Comparison of ENCODE assay signal across 28 cellular contexts in genomic region chr6:44951253-44951656, GRCh38.
DNase-seq lines count a peak whose midpoint lies in the region; ATAC-seq, FAIRE-seq and TF ChIP-seq lines count a peak whose summit lies in the region.
"Had no signal": no experiment of that assay in that cellular context is flagged by ENCODE, and none has a peak within 500 bp of the region (broad histone marks: within the 10 kb centered on the region; RNA-seq: fewer than 3 reads in every experiment).

No MANE protein-coding gene starts in this region.

- H3K18ac ChIP-seq in H9 (ENCODE audit: insufficient read length, low read depth, low read length) = no peak overlapping the region

- no peak overlapping the region for H2AK5ac ChIP-seq in H9 (ENCODE audit: insufficient read length, low read length)

- H2AFZ ChIP-seq in H9 (ENCODE audit: low read length) = no peak overlapping the region

- H3K27ac Mint-ChIP-seq in activated naive CD4-positive, alpha-beta T cell treated with anti-CD3 and anti-CD28 coated beads, Interleukin-2, amount 50 U/mL, for 24 hours = peak overlapping the region; percentile 51
- no peak overlapping the region for H3K27ac Mint-ChIP-seq in activated naive CD4-positive, alpha-beta T cell treated with anti-CD3 and anti-CD28 coated beads, Interleukin-2, amount 10 ng/mL, durations not matched to agents 7 days and 5 days
- H3K27ac Mint-ChIP-seq in H9 (peak overlapping the region in 2 of 3 experiments; percentile 24 to 40; a peak in 1 of 7 replicates), T-helper 17 cell (no peak overlapping the region)
- peak overlapping the region in 7 of 10 donors; percentile 2 to 67 (median 16) for H3K27ac Mint-ChIP-seq in naive thymus-derived CD8-positive, alpha-beta T cell
- H3K27ac Mint-ChIP-seq: IgD-negative memory B cell had no signal

- H4K20me1 ChIP-seq in H9 (ENCODE audit: control insufficient read depth, insufficient read depth, insufficient read length) = no peaks in the 10 kb centered on the region
- H4K20me1 ChIP-seq: BLaER1 treated with 17β-estradiol and CSF1 and Interleukin-3, amounts not matched to agents 10 nM and 100 nM had no signal

- no peaks in the 10 kb centered on the region for H3K23me2 ChIP-seq in H9 (ENCODE audit: insufficient read length, low read depth, low read length, poor library complexity, severe bottlenecking)

- POLR2A ChIA-PET in naive thymus-derived CD8-positive, alpha-beta T cell (lab: Charles Lee) = no interaction called here

- CTCF ChIA-PET in activated naive CD4-positive, alpha-beta T cell treated with anti-CD3 and anti-CD28 coated beads, Interleukin-2, amount 10 ng/mL, durations not matched to agents 7 days and 5 days (lab: Charles Lee) = no interaction called here

- FAIRE-seq in GM12892 (lab: Jason Lieb, UNC) = no peak
- FAIRE-seq: GM12878 had no signal

- H3K79me2 ChIP-seq in H9 (ENCODE audit: insufficient read depth, low read length) = no peaks in the 10 kb centered on the region

- H3K9me3 ChIP-seq in H9 (ENCODE audit: control insufficient read depth, low read depth, low read length) (no peaks in the 10 kb centered on the region), T-helper 17 cell (ENCODE audit: control insufficient read depth, low read length, poor library complexity, severe bottlenecking) (no peaks in the 10 kb centered on the region), testis (no peaks in the 10 kb centered on the region)
- H3K9me3 ChIP-seq: Caco-2, SJSA1 had no signal

- no peak overlapping the region for H4K91ac ChIP-seq in H9 (ENCODE audit: insufficient read length, low read depth, low read length)

- H3K4me1 ChIP-seq in H9 (ENCODE audit: insufficient read depth, low read length) (no peaks in the 10 kb centered on the region; the same call in 1 of the 2 replicates), testis (no peaks in the 10 kb centered on the region)
- H3K4me1 ChIP-seq: BLaER1 treated with 17β-estradiol and CSF1 and Interleukin-3, amounts not matched to agents 10 nM and 100 nM; Caco-2; SJSA1 had no signal

- H3K4me1 Mint-ChIP-seq in activated naive CD4-positive, alpha-beta T cell treated with anti-CD3 and anti-CD28 coated beads, Interleukin-2, amount 50 U/mL, for 24 hours = peaks cover 16% of the 10 kb centered on the region
- peaks cover 11% of the 10 kb centered on the region for H3K4me1 Mint-ChIP-seq in activated naive CD4-positive, alpha-beta T cell treated with anti-CD3 and anti-CD28 coated beads, Interleukin-2, amount 10 ng/mL, durations not matched to agents 7 days and 5 days
- H3K4me1 Mint-ChIP-seq in H9 (0 out of 4 replicates have a peak, but pooled peaks cover 2 to 4% of the 10 kb centered on the region in 2 experiments), T-helper 17 cell (peaks cover 8% of the 10 kb centered on the region)
- peaks cover 4 to 14% (median 11%) of the 10 kb centered on the region in 4 donors for H3K4me1 Mint-ChIP-seq in naive thymus-derived CD8-positive, alpha-beta T cell
- H3K4me1 Mint-ChIP-seq: IgD-negative memory B cell had no signal

- TF ChIP-seq CTCF in H9 (conservative IDR thresholded peaks at IDR 0.05) (no peak), testis (IDR thresholded peaks at IDR 0.05) (no peak)

- TF ChIP-seq POLR2A in testis (IDR thresholded peaks at IDR 0.05) (no peak), GM12892 (IDR thresholded peaks at IDR 0.05; ENCODE audit: low read depth, low read length) (no peak)

- H3K36me3 ChIP-seq in testis (ENCODE audit: low read depth, missing control alignments) = no peaks in the 10 kb centered on the region
- H3K36me3 ChIP-seq: SJSA1 had no signal

- H2BK12ac ChIP-seq in H9 (ENCODE audit: insufficient read length, low read depth, low read length) = no peak overlapping the region

- no peak overlapping the region for H3K14ac ChIP-seq in H9 (ENCODE audit: insufficient read depth, low read length)

- H3K27ac ChIP-seq in H9 (ENCODE audit: insufficient read length, low read depth, low read length) = no peak overlapping the region
- H3K27ac ChIP-seq in testis = no peak overlapping the region
- H3K27ac ChIP-seq: BLaER1 treated with 17β-estradiol and CSF1 and Interleukin-3, amounts not matched to agents 10 nM and 100 nM; SJSA1 had no signal

- intact Hi-C loops in testis (cut with DNase I; ENCODE audit: low total_unique reads) = no loop called here

- H3K9me3 Mint-ChIP-seq in activated naive CD4-positive, alpha-beta T cell treated with anti-CD3 and anti-CD28 coated beads, Interleukin-2, amount 50 U/mL, for 24 hours = peaks cover 9% of the 10 kb centered on the region
- H3K9me3 Mint-ChIP-seq in activated naive CD4-positive, alpha-beta T cell treated with anti-CD3 and anti-CD28 coated beads, Interleukin-2, amount 10 ng/mL, durations not matched to agents 7 days and 5 days = peaks cover 30% of the 10 kb centered on the region
- peaks cover 20 to 27% of the 10 kb centered on the region in 2 experiments for H3K9me3 Mint-ChIP-seq in H9
- H3K9me3 Mint-ChIP-seq in naive thymus-derived CD8-positive, alpha-beta T cell = peaks cover 5 to 30% (median 16%) of the 10 kb centered on the region in 9 donors

- H3T11ph ChIP-seq in H9 (ENCODE audit: low read length) = no peak overlapping the region

- DNase-seq in activated naive CD4-positive, alpha-beta T cell treated with anti-CD3 and anti-CD28 coated beads, Interleukin-2, amount 10 ng/mL, durations not matched to agents 7 days and 5 days = no peak
- no peak for DNase-seq in H9
- no peak for DNase-seq in T-helper 17 cell
- DNase-seq in naive thymus-derived CD8-positive, alpha-beta T cell = peak in 2 of 10 donors; percentile 10 to 26
- no peak for DNase-seq in testis
- DNase-seq in hepatic stellate cell (ENCODE audit: low spot score) = no peak
- DNase-seq in GM12892 (ENCODE audit: insufficient read length) = no peak
- DNase-seq: Caco-2; CD4-positive, alpha-beta memory T cell; EL; GDM1; GOT3; Karpas-422; NCI-H1092 treated with DMSO at 0.1 percent for 48 hours; NCI-H1436 treated with DMSO at 0.1 percent for 48 hours; NCI-H2029; NCI-H446; NCI-H524 treated with DMSO at 0.1 percent for 48 hours; NCI-H774; NK-92 treated with Interleukin-12 subunit alpha and Interleukin-12 subunit beta, amount 100 ng/mL, for 24 hours; PC-3; Right ventricle myocardium superior had no signal

- no peak overlapping the region for H3K56ac ChIP-seq in H9 (ENCODE audit: insufficient read length, low read depth, low read length)

- H3K23ac ChIP-seq in H9 (ENCODE audit: insufficient read length, low read depth, low read length) = no peak overlapping the region

- no peak overlapping the region for H3K4me3 Mint-ChIP-seq in activated naive CD4-positive, alpha-beta T cell treated with anti-CD3 and anti-CD28 coated beads, Interleukin-2, amount 50 U/mL, for 24 hours
- H3K4me3 Mint-ChIP-seq in activated naive CD4-positive, alpha-beta T cell treated with anti-CD3 and anti-CD28 coated beads, Interleukin-2, amount 10 ng/mL, durations not matched to agents 7 days and 5 days = no peak overlapping the region
- no peak overlapping the region for H3K4me3 Mint-ChIP-seq in H9
- no peak overlapping the region for H3K4me3 Mint-ChIP-seq in T-helper 17 cell
- H3K4me3 Mint-ChIP-seq in naive thymus-derived CD8-positive, alpha-beta T cell = peak overlapping the region in 3 of 10 donors; percentile 1 to 37 (median 21)
- H3K4me3 Mint-ChIP-seq: IgD-negative memory B cell had no signal

- no peak overlapping the region for H2BK120ac ChIP-seq in H9 (ENCODE audit: low read depth, low read length, poor library complexity, severe bottlenecking)

- H3K27me3 ChIP-seq in H9 (ENCODE audit: insufficient read depth, low read length) (no peaks in the 10 kb centered on the region), testis (no peaks in the 10 kb centered on the region)
- H3K27me3 ChIP-seq: BLaER1 treated with 17β-estradiol and CSF1 and Interleukin-3, amounts not matched to agents 10 nM and 100 nM; SJSA1 had no signal

- no peak overlapping the region for H4K5ac ChIP-seq in H9 (ENCODE audit: insufficient read length, low read depth, low read length)

- H2BK15ac ChIP-seq in H9 (ENCODE audit: low read depth, low read length) = no peak overlapping the region

- H3K9ac ChIP-seq in H9 (ENCODE audit: extremely low read depth, insufficient read length, low read length) = no peak overlapping the region
- H3K9ac ChIP-seq: BLaER1 treated with 17β-estradiol and CSF1 and Interleukin-3, amounts not matched to agents 10 nM and 100 nM had no signal

- no peak overlapping the region for H3K4ac ChIP-seq in H9 (ENCODE audit: low read depth, low read length)

- H3K4me3 ChIP-seq in testis = no peak overlapping the region
- H3K4me3 ChIP-seq: BLaER1 treated with 17β-estradiol and CSF1 and Interleukin-3, amounts not matched to agents 10 nM and 100 nM; GM12878; SJSA1 had no signal

- no peaks in the 10 kb centered on the region for H3K27me3 Mint-ChIP-seq in activated naive CD4-positive, alpha-beta T cell treated with anti-CD3 and anti-CD28 coated beads, Interleukin-2, amount 50 U/mL, for 24 hours
- no peaks in the 10 kb centered on the region for H3K27me3 Mint-ChIP-seq in activated naive CD4-positive, alpha-beta T cell treated with anti-CD3 and anti-CD28 coated beads, Interleukin-2, amount 10 ng/mL, durations not matched to agents 7 days and 5 days
- no peaks in the 10 kb centered on the region for H3K27me3 Mint-ChIP-seq in H9 (ENCODE audit: low read depth)
- H3K27me3 Mint-ChIP-seq in T-helper 17 cell = no peaks in the 10 kb centered on the region
- no peaks in the 10 kb centered on the region for H3K27me3 Mint-ChIP-seq in naive thymus-derived CD8-positive, alpha-beta T cell
- H3K27me3 Mint-ChIP-seq: CD4-positive, alpha-beta memory T cell; IgD-negative memory B cell had no signal

- ATAC-seq in T-helper 17 cell = peak; percentile 23
- ATAC-seq in naive thymus-derived CD8-positive, alpha-beta T cell = peak; percentile 61 to 64
- ATAC-seq: GM12878, HCT116, PC-3 had no signal

- no peaks in the 10 kb centered on the region for H3K79me1 ChIP-seq in H9 (ENCODE audit: insufficient read depth, low read depth, low read length, poor library complexity, severe bottlenecking)

- no peak overlapping the region for H3K4me2 ChIP-seq in H9 (ENCODE audit: insufficient read depth, insufficient read length, low read length)
- H3K4me2 ChIP-seq: BLaER1 treated with 17β-estradiol and CSF1 and Interleukin-3, amounts not matched to agents 10 nM and 100 nM had no signal

- peaks cover 14% of the 10 kb centered on the region for H3K36me3 Mint-ChIP-seq in activated naive CD4-positive, alpha-beta T cell treated with anti-CD3 and anti-CD28 coated beads, Interleukin-2, amount 50 U/mL, for 24 hours
- peaks cover 21% of the 10 kb centered on the region for H3K36me3 Mint-ChIP-seq in activated naive CD4-positive, alpha-beta T cell treated with anti-CD3 and anti-CD28 coated beads, Interleukin-2, amount 10 ng/mL, durations not matched to agents 7 days and 5 days
- H3K36me3 Mint-ChIP-seq in H9 (ENCODE audit: insufficient read depth in 1 of 3, low read depth in 3 of 3) (peaks cover 23 to 32% (median 30%) of the 10 kb centered on the region in 3 experiments), T-helper 17 cell (ENCODE audit: low read depth) (peaks cover 2% of the 10 kb centered on the region)
- peaks cover 2 to 39% (median 16%) of the 10 kb centered on the region in 3 donors for H3K36me3 Mint-ChIP-seq in naive thymus-derived CD8-positive, alpha-beta T cell

- no peak overlapping the region for H2BK20ac ChIP-seq in H9 (ENCODE audit: low read depth, low read length, poor library complexity, severe bottlenecking)

- no peak overlapping the region for H4K8ac ChIP-seq in H9 (replicated peaks; ENCODE audit: insufficient read length, low read depth, low read length)

- H2BK5ac ChIP-seq in H9 (ENCODE audit: insufficient read length, low read length) = no peak overlapping the region

Comparison
In these comparisons a context has a peak if more than half of its experiments do, and no peak if none do; other contexts are left out.
1. H3K27ac Mint-ChIP-seq: peak in activated naive CD4-positive, alpha-beta T cell treated with anti-CD3 and anti-CD28 coated beads, Interleukin-2, amount 50 U/mL, for 24 hours (single experiment), H9 (2 of 3) and naive thymus-derived CD8-positive, alpha-beta T cell (7 of 10); none in activated naive CD4-positive, alpha-beta T cell treated with anti-CD3 and anti-CD28 coated beads, Interleukin-2, amount 10 ng/mL, durations not matched to agents 7 days and 5 days (single experiment) and T-helper 17 cell (single experiment).